8 cellular contexts compared by ENCODE assay signal in genomic region chr20:31860431-31861345, GRCh38. TPM values are rescaled to one million over a fixed set of nuclear protein-coding genes. Genes with fewer than 3 reads are reported as not detected.
DNase-seq lines count a peak whose midpoint lies in the region; ATAC-seq and TF ChIP-seq lines count a peak whose summit lies in the region.

No MANE protein-coding gene starts in this region.

- POLR2A ChIA-PET in MCF 10A (lab: Yijun Ruan, JAX): no interaction called here

- CTCF ChIA-PET in MCF 10A (lab: Yijun Ruan, JAX): interaction anchor here (0.6 to 12.8 kb wide), 14 partner anchors 11 to 230 kb away, joined by 3 to 200 read pairs (median 6); partner anchors contain the start of genes FOXS1 and PDRG1

- DNase-seq in activated effector memory CD4-positive, alpha-beta T cell treated with anti-CD3 and anti-CD28 coated beads, Interleukin-2, amount 50 U/mL, for 16 hours: peak; percentile 54
- DNase-seq in activated effector memory CD4-positive, alpha-beta T cell treated with Interleukin-2 at 50 U/mL for 16 hours: no peak
- DNase-seq in NCI-H1105 (lab: John Stamatoyannopoulos, UW) (peak; percentile 40), MCF 10A (ENCODE audit: unreplicated experiment) (peak; percentile 37), left kidney (ENCODE audit: low read depth, low spot score) (peak; percentile 90), tibial nerve (ENCODE audit: low spot score in 2 of 2) (no peak), NOMO-1 treated with dmso at 0.1 percent for 144 hours (lab: John Stamatoyannopoulos, UW; ENCODE audit: unreplicated experiment) (no peak)

- H3K4me1 ChIP-seq in tibial nerve: peaks cover 0 to 23% (median 18%) of the 10 kb centered on the region in 4 donors

- peaks cover 40% of the 10 kb centered on the region for H3K27me3 Mint-ChIP-seq in MCF 10A (ENCODE audit: insufficient read depth, unreplicated experiment)

- peak overlapping the region; percentile 38 to 62 (median 52) for H3K4me3 ChIP-seq in tibial nerve

- no TSS peak for BruUV-seq in MCF 10A (replicated peaks; lab: Mats Ljungman, UMichigan)

- TF ChIP-seq POLR2A in tibial nerve (IDR thresholded peaks at IDR 0.05): no peak

- no peaks in the 10 kb centered on the region for H3K9me3 ChIP-seq in tibial nerve

- no peak overlapping the region for H3K27ac Mint-ChIP-seq in MCF 10A (ENCODE audit: low read depth, unreplicated experiment)

- peak overlapping the region in 2 of 4 donors; percentile 52 to 67 for H3K27ac ChIP-seq in tibial nerve

- no peak for TF ChIP-seq CTCF in MCF 10A (IDR thresholded peaks at IDR 0.05; ENCODE audit: unreplicated experiment)
- no peak for TF ChIP-seq CTCF in tibial nerve (IDR thresholded peaks at IDR 0.05)

- no peak overlapping the region for H3K4me3 Mint-ChIP-seq in MCF 10A (ENCODE audit: unreplicated experiment)

- intact Hi-C loops in MCF 10A (cut with micrococcal nuclease): no loop called here

- no peak for TF ChIP-seq EP300 in tibial nerve (IDR thresholded peaks at IDR 0.05)

- H3K27me3 ChIP-seq in tibial nerve: peaks cover 0 to 15% of the 10 kb centered on the region in 2 donors

- 5 to 10% methylated on average over 13 to 27 of the region's 32 CpGs for WGBS in tibial nerve, 2 donors

- H3K9me3 Mint-ChIP-seq in MCF 10A (ENCODE audit: unreplicated experiment): no peaks in the 10 kb centered on the region

- H3K36me3 ChIP-seq in tibial nerve: peaks cover 0 to 15% (median 0%) of the 10 kb centered on the region in 3 donors

- ATAC-seq in GM21619 (IDR thresholded peaks at IDR 0.05; ENCODE audit: unreplicated experiment): no peak

- peaks cover 5% of the 10 kb centered on the region for H3K4me1 Mint-ChIP-seq in MCF 10A (ENCODE audit: insufficient read depth, unreplicated experiment)

- no peaks in the 10 kb centered on the region for H3K36me3 Mint-ChIP-seq in MCF 10A (ENCODE audit: insufficient read depth, unreplicated experiment)

RNA-seq across cellular contexts. Expression of gene DUSP15, which starts 9.6 kb away (rescaled TPM):
- total RNA-seq in MCF 10A (2022) (not detected in 2 replicates), tibial nerve (10 to 100 TPM; 31.8 to 61.3 (median 44.6) TPM)

RNA-seq across cellular contexts. Expression of gene TTLL9, which starts 9.7 kb away (rescaled TPM):
- total RNA-seq in MCF 10A (2022) (0.19 TPM in 1 of 2 replicates, not detected in the other), tibial nerve (1 to 10 TPM; 2.8 to 3.7 (median 3.1) TPM)

RNA-seq across cellular contexts. Expression of gene FOXS1, which starts 15.3 kb away (rescaled TPM):
- not detected in 2 replicates for total RNA-seq in MCF 10A (2022)
- total RNA-seq in tibial nerve: 10 to 100 TPM in 1 of 4 donors, 1 to 10 TPM in 3; 3.0 to 11.8 (median 8.0) TPM

RNA-seq across cellular contexts. Expression of gene MYLK2, which starts 41.5 kb away (rescaled TPM):
- total RNA-seq in MCF 10A (2022): 0.14 and 0.32 TPM in 2 replicates
- 1 to 10 TPM in 1 of 4 donors, under 1 TPM in 1, not detected in 2; 0.66 to 1.3 TPM for total RNA-seq in tibial nerve

Comparison
In these comparisons a context has a peak if more than half of its experiments do, and no peak if none do; other contexts are left out.
1. DNase-seq: peak in activated effector memory CD4-positive, alpha-beta T cell treated with anti-CD3 and anti-CD28 coated beads, Interleukin-2, amount 50 U/mL, for 16 hours (single experiment), NCI-H1105 (single experiment), MCF 10A (single experiment) and left kidney (single experiment); none in activated effector memory CD4-positive, alpha-beta T cell treated with Interleukin-2 at 50 U/mL for 16 hours (single experiment), tibial nerve (0 of 2) and NOMO-1 treated with dmso at 0.1 percent for 144 hours (single experiment).
2. RNA of gene DUSP15, which starts 9.6 kb away (total RNA-seq): 31.8 to 61.3 TPM in tibial nerve; not detected in MCF 10A; every median in the first group is over 10 times any median in the second.